Comparison of ENCODE assay signal across 30 cellular contexts in the genomic region with DNA sequence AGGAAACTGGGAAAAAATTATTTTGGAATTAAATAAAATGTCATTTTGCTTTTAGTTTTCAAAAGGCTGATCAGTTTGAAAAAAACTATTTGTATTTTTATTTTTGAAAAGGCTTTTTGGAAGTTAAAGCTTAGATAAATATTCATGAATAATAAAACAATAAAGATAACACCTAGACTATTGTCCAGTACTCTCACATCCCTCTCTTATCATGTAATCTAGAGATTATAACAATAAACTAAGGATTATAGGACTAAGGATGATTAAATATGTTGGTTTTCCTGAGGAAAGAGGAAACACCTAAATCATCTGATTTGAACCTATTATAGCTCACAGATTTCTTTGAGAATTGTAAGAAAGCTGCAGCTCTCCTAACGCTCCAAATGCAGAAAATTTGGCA.
"Had no signal": no experiment of that assay in that cellular context is flagged by ENCODE, and none has a peak within 500 bp of the region (broad histone marks: within the 10 kb centered on the region; RNA-seq: fewer than 3 reads in every experiment).

No MANE protein-coding gene starts in this region.

- H3K27ac Mint-ChIP-seq: natural killer cell treated with Interleukin-12 subunit alpha and Interleukin-12 subunit beta and Interleukin-15 and Interleukin-18, amount 100 ng/mL, for 72 hours; nephron progenitor cell; progenitor cell of endocrine pancreas; stimulated activated memory B cell treated with anti-CD40 and anti-IgM and Interleukin-4, amounts not matched to agents 10 μg/mL and 1 μg/mL and 100 μg/mL, for 72 hours; stimulated activated naive CD8-positive, alpha-beta T cell treated with anti-CD3 and anti-CD28 coated beads, Interleukin-15, amount 100 ng/mL, for 72 hours; type B pancreatic cell had no signal

- H3K4me1 ChIP-seq: parathyroid adenoma, psoas muscle, right lobe of liver, sigmoid colon, suprapubic skin, testis, tibial artery, transverse colon, upper lobe of right lung, uterus had no signal

- H3K4me3 ChIP-seq: psoas muscle, right lobe of liver, sigmoid colon, suprapubic skin, testis, tibial artery, transverse colon, upper lobe of right lung, uterus had no signal

- H3K4me3 Mint-ChIP-seq: naive thymus-derived CD8-positive, alpha-beta T cell; natural killer cell treated with Interleukin-12 subunit alpha and Interleukin-12 subunit beta and Interleukin-15 and Interleukin-18, amount 100 ng/mL, for 72 hours; nephron progenitor cell; neural crest cell; stimulated activated memory B cell treated with anti-CD40 and anti-IgM and Interleukin-4, amounts not matched to agents 10 μg/mL and 1 μg/mL and 100 μg/mL, for 72 hours; stimulated activated naive CD8-positive, alpha-beta T cell treated with anti-CD3 and anti-CD28 coated beads, Interleukin-15, amount 100 ng/mL, for 72 hours; type B pancreatic cell had no signal

- H3K9me3 Mint-ChIP-seq: naive thymus-derived CD8-positive, alpha-beta T cell; natural killer cell treated with Interleukin-12 subunit alpha and Interleukin-12 subunit beta and Interleukin-15 and Interleukin-18, amount 100 ng/mL, for 72 hours; nephron progenitor cell; neural crest cell; stimulated activated memory B cell treated with anti-CD40 and anti-IgM and Interleukin-4, amounts not matched to agents 10 μg/mL and 1 μg/mL and 100 μg/mL, for 72 hours; stimulated activated naive CD8-positive, alpha-beta T cell treated with anti-CD3 and anti-CD28 coated beads, Interleukin-15, amount 100 ng/mL, for 72 hours; type B pancreatic cell had no signal

- H3K4me1 Mint-ChIP-seq: naive thymus-derived CD8-positive, alpha-beta T cell; nephron progenitor cell; neural crest cell; stimulated activated naive CD8-positive, alpha-beta T cell treated with anti-CD3 and anti-CD28 coated beads, Interleukin-15, amount 100 ng/mL, for 72 hours had no signal

- H3K27me3 Mint-ChIP-seq: naive thymus-derived CD8-positive, alpha-beta T cell; natural killer cell treated with Interleukin-12 subunit alpha and Interleukin-12 subunit beta and Interleukin-15 and Interleukin-18, amount 100 ng/mL, for 72 hours; progenitor cell of endocrine pancreas; stimulated activated memory B cell treated with anti-CD40 and anti-IgM and Interleukin-4, amounts not matched to agents 10 μg/mL and 1 μg/mL and 100 μg/mL, for 72 hours; stimulated activated naive CD8-positive, alpha-beta T cell treated with anti-CD3 and anti-CD28 coated beads, Interleukin-15, amount 100 ng/mL, for 72 hours; type B pancreatic cell had no signal

- DNase-seq: naive thymus-derived CD8-positive, alpha-beta T cell; nephron progenitor cell; nucleus accumbens; posterior cingulate gyrus; psoas muscle; right cardiac atrium; right lobe of liver; sigmoid colon; small intestine; stimulated activated CD4-positive, alpha-beta T cell treated with anti-CD3 and anti-CD28 coated beads, Interleukin-1b, Interleukin-23, amount 100 ng/mL, for 48 hours; stimulated activated CD4-positive, alpha-beta T cell treated with anti-CD3 and anti-CD28 coated beads, Interleukin-4, amount 100 ng/mL, for 1 hour; stimulated activated CD4-positive, alpha-beta T cell treated with anti-CD3 and anti-CD28 coated beads, Interleukin-4, amount 100 ng/mL, for 4 hours; stimulated activated CD8-positive, alpha-beta memory T cell treated with anti-CD3 and anti-CD28 coated beads, Interleukin-4, amount 100 ng/mL, for 48 hours; stimulated activated naive CD4-positive, alpha-beta T cell; stimulated activated naive CD8-positive, alpha-beta T cell treated with anti-CD3 and anti-CD28 coated beads, Interleukin-15, amount 100 ng/mL, for 72 hours; stimulated activated naive CD8-positive, alpha-beta T cell treated with anti-CD3 and anti-CD28 coated beads, Interleukin-15, Interleukin-2, amounts not matched to agents 100 U/mL and 50 U/mL, for 24 hours; substantia nigra; testis; tibial artery; transverse colon; upper lobe of right lung; uterus had no signal

- H3K36me3 ChIP-seq: neutrophil, right lobe of liver, uterus had no signal

- H3K27ac ChIP-seq: neutrophil, parathyroid adenoma, psoas muscle, right lobe of liver, sigmoid colon, suprapubic skin, testis, tibial artery, transverse colon, upper lobe of right lung, uterus had no signal

- ATAC-seq: naive thymus-derived CD8-positive, alpha-beta T cell; natural killer cell treated with Interleukin-12 subunit alpha and Interleukin-12 subunit beta and Interleukin-15 and Interleukin-18, amount 100 ng/mL, for 72 hours; psoas muscle; right cardiac atrium; right lobe of liver; stimulated activated memory B cell treated with anti-CD40 and anti-IgM and Interleukin-4, amounts not matched to agents 10 μg/mL and 1 μg/mL and 100 μg/mL, for 72 hours; stimulated activated naive CD8-positive, alpha-beta T cell treated with anti-CD3 and anti-CD28 coated beads, Interleukin-15, amount 100 ng/mL, for 72 hours; stimulated activated naive CD8-positive, alpha-beta T cell treated with anti-CD3 and anti-CD28 coated beads, Interleukin-15, Interleukin-2, amounts not matched to agents 100 U/mL and 50 U/mL, for 24 hours; upper lobe of right lung had no signal

- H3K9me3 ChIP-seq: neutrophil, psoas muscle, right lobe of liver, sigmoid colon, suprapubic skin, testis, tibial artery, transverse colon, upper lobe of right lung, uterus had no signal

- H3K36me3 Mint-ChIP-seq: natural killer cell treated with Interleukin-12 subunit alpha and Interleukin-12 subunit beta and Interleukin-15 and Interleukin-18, amount 100 ng/mL, for 72 hours; stimulated activated memory B cell treated with anti-CD40 and anti-IgM and Interleukin-4, amounts not matched to agents 10 μg/mL and 1 μg/mL and 100 μg/mL, for 72 hours had no signal
